In genomic region chr14:94557327-94557726, GRCh38 we compare ENCODE assay signal across 38 cellular contexts. TPM values are rescaled to one million over a fixed set of nuclear protein-coding genes. Genes with fewer than 3 reads are reported as not detected.
"Had no signal": no experiment of that assay in that cellular context is flagged by ENCODE, and none has a peak within 500 bp of the region (broad histone marks: within the 10 kb centered on the region; RNA-seq: fewer than 3 reads in every experiment).

No MANE protein-coding gene starts in this region.

- DNase-seq: Karpas-422, Kasumi-1, MG63, MM.1S, MV-4-11, NCI-H1048, NCI-H1092, NCI-H1092 treated with DMSO at 0.1 percent for 48 hours, NCI-H1105, NCI-H1105 treated with DMSO at 0.1 percent for 48 hours, NCI-H1417, NCI-H1417 treated with DMSO at 0.1 percent for 48 hours, NCI-H1436, NCI-H1436 treated with DMSO at 0.1 percent for 48 hours, NCI-H146, NCI-H1694, NCI-H1694 treated with DMSO at 0.1 percent for 48 hours, NCI-H187, NCI-H187 treated with DMSO at 0.1 percent for 48 hours, NCI-H1930, NCI-H2029, NCI-H2029 treated with DMSO at 0.1 percent for 48 hours, NCI-H2081, NCI-H2081 treated with DMSO at 0.1 percent for 48 hours, NCI-H2107, NCI-H2171, NCI-H2171 treated with DMSO at 0.1 percent for 48 hours, NCI-H2227 treated with DMSO at 0.1 percent for 48 hours, NCI-H226, NCI-H345, NCI-H446, NCI-H446 treated with DMSO at 0.1 percent for 48 hours, NCI-H510A, NCI-H510A treated with DMSO at 0.1 percent for 48 hours had no signal

- H3K4me3 ChIP-seq: MG63 had no signal

- H3K36me3 ChIP-seq: MG63 had no signal

- H3K9me3 ChIP-seq: MG63 had no signal

- H3K27me3 ChIP-seq: MG63 had no signal

RNA-seq across cellular contexts. Expression of gene SERPINA4, which starts 3.9 kb away (rescaled TPM):
- total RNA-seq: LHCN-M2, M059J, MCF 10A, NCI-H460 had no signal

RNA-seq across cellular contexts. Expression of gene SERPINA12, which starts 48.1 kb away (rescaled TPM):
- total RNA-seq: LHCN-M2, M059J, MCF 10A, NCI-H460 had no signal

RNA-seq across cellular contexts. Expression of gene SERPINA3, which starts 54.9 kb away (rescaled TPM):
- total RNA-seq: NCI-H460 had no signal
